In genomic region chr2:85867556-85868292, GRCh38 we compare ENCODE assay signal across 2 cellular contexts.
TF ChIP-seq lines count a peak whose summit lies in the region.

No MANE protein-coding gene starts in this region.

TF ChIP-seq in GM23338, 12 proteins besides CTCF, POLR2A, EP300 and RAD21 (continued from another document):
- TF ChIP-seq ZNF462 (CRISPR knock-in tag; IDR thresholded peaks at IDR 0.05) (no peak), JUNB (IDR thresholded peaks at IDR 0.05; ENCODE audit: unreplicated experiment) (peak; percentile 54), POLR2AphosphoS5 (IDR thresholded peaks at IDR 0.05; ENCODE audit: low read depth) (no peak), ETS1 (IDR thresholded peaks at IDR 0.05) (no peak)

TF ChIP-seq in K562, 482 proteins besides CTCF, POLR2A, EP300 and RAD21 (continued from another document):
- TF ChIP-seq DMBX1 (CRISPR knock-in tag; IDR thresholded peaks at IDR 0.05; ENCODE audit: borderline replicate concordance): no peak
- TF ChIP-seq CAMTA2 (CRISPR knock-in tag; conservative IDR thresholded peaks at IDR 0.05): no peak
- no peak for TF ChIP-seq GABPB2 (CRISPR knock-in tag; conservative IDR thresholded peaks at IDR 0.05)
- TF ChIP-seq, protein P1, sequence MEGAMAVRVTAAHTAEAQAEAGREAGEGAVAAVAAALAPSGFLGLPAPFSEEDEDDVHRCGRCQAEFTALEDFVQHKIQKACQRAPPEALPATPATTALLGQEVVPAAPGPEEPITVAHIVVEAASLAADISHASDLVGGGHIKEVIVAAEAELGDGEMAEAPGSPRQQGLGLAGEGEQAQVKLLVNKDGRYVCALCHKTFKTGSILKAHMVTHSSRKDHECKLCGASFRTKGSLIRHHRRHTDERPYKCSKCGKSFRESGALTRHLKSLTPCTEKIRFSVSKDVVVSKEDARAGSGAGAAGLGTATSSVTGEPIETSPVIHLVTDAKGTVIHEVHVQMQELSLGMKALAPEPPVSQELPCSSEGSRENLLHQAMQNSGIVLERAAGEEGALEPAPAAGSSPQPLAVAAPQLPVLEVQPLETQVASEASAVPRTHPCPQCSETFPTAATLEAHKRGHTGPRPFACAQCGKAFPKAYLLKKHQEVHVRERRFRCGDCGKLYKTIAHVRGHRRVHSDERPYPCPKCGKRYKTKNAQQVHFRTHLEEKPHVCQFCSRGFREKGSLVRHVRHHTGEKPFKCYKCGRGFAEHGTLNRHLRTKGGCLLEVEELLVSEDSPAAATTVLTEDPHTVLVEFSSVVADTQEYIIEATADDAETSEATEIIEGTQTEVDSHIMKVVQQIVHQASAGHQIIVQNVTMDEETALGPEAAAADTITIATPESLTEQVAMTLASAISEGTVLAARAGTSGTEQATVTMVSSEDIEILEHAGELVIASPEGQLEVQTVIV (CRISPR knock-in tag; IDR thresholded peaks at IDR 0.05; ENCODE audit: borderline replicate concordance): no peak
- peak in 1 of 2 experiments; percentile 89 for TF ChIP-seq NCOA2 (IDR thresholded peaks at IDR 0.05; ENCODE audit: partially characterized antibody in 2 of 2)
- peak; percentile 46 for TF ChIP-seq CBFA2T3 (IDR thresholded peaks at IDR 0.05)
- no peak for TF ChIP-seq HNRNPL (IDR thresholded peaks at IDR 0.05; ENCODE audit: low read depth, low read length)
- TF ChIP-seq, protein P2, sequence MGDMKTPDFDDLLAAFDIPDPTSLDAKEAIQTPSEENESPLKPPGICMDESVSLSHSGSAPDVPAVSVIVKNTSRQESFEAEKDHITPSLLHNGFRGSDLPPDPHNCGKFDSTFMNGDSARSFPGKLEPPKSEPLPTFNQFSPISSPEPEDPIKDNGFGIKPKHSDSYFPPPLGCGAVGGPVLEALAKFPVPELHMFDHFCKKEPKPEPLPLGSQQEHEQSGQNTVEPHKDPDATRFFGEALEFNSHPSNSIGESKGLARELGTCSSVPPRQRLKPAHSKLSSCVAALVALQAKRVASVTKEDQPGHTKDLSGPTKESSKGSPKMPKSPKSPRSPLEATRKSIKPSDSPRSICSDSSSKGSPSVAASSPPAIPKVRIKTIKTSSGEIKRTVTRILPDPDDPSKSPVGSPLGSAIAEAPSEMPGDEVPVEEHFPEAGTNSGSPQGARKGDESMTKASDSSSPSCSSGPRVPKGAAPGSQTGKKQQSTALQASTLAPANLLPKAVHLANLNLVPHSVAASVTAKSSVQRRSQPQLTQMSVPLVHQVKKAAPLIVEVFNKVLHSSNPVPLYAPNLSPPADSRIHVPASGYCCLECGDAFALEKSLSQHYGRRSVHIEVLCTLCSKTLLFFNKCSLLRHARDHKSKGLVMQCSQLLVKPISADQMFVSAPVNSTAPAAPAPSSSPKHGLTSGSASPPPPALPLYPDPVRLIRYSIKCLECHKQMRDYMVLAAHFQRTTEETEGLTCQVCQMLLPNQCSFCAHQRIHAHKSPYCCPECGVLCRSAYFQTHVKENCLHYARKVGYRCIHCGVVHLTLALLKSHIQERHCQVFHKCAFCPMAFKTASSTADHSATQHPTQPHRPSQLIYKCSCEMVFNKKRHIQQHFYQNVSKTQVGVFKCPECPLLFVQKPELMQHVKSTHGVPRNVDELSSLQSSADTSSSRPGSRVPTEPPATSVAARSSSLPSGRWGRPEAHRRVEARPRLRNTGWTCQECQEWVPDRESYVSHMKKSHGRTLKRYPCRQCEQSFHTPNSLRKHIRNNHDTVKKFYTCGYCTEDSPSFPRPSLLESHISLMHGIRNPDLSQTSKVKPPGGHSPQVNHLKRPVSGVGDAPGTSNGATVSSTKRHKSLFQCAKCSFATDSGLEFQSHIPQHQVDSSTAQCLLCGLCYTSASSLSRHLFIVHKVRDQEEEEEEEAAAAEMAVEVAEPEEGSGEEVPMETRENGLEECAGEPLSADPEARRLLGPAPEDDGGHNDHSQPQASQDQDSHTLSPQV (IDR thresholded peaks at IDR 0.05): peak; percentile 54; the same call in 1 of the 2 replicates
- peak; percentile 52; the same call in 1 of the 2 replicates for TF ChIP-seq ESRRA (IDR thresholded peaks at IDR 0.05; ENCODE audit: borderline replicate concordance, low read depth)
- peak; percentile 38 for TF ChIP-seq DPF2 (IDR thresholded peaks at IDR 0.05)
- no peak for TF ChIP-seq STAT5B (CRISPR knock-in tag; IDR thresholded peaks at IDR 0.05)
- peak; percentile 34; the same call in 1 of the 2 replicates for TF ChIP-seq ZEB2 (IDR thresholded peaks at IDR 0.05)
- TF ChIP-seq ARID1B (IDR thresholded peaks at IDR 0.05): peak; percentile 36; the same call in 1 of the 2 replicates
TF ChIP-seq in K562: peak in this region for 9.
